10 cellular contexts compared by ENCODE assay signal in the genomic region with DNA sequence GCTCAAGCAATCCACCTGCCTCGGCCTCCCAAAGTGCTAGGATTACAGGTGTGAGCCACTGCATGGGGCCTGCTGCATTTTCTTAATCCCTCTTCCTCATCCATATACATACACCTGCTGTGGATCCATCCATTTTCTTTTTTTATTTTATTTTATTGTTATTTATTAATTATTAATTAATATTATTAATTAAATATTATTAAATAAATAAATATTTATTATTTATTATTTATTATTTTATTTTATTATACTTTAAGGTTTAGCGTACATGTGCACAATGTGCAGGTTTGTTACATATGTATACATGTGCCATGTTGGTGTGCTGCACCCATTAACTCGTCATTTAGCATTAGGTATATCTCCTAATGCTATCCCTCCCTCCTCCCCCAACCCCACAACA. TPM values are rescaled to one million over a fixed set of nuclear protein-coding genes. Genes with fewer than 3 reads are reported as not detected.
DNase-seq lines count a peak whose midpoint lies in the region; ATAC-seq, FAIRE-seq and TF ChIP-seq lines count a peak whose summit lies in the region.
"Not testable (repeated sequence)": the region's sequence is repeated elsewhere in the genome, so short reads cannot be mapped to it uniquely, and the experiment has no call there.
"Had no signal": no experiment of that assay in that cellular context is flagged by ENCODE, and none has a peak within 500 bp of the region (broad histone marks: within the 10 kb centered on the region; RNA-seq: fewer than 3 reads in every experiment).

No MANE protein-coding gene starts in this region.

- not testable (repeated sequence) for H3K36me3 Mint-ChIP-seq in WTC11

- POLR2A ChIA-PET in WTC11 (lab: Charles Lee); K562 (lab: Yijun Ruan, JAX): not testable (repeated sequence)

- not testable (repeated sequence) for H3K79me2 ChIP-seq in K562 (ENCODE audit: control insufficient read depth, insufficient read depth, low read length)

- not testable (repeated sequence) for BruUV-seq in K562 (replicated peaks; lab: Mats Ljungman, UMichigan)

- H3K4me1 ChIP-seq in K562 (replicated peaks in 1 of 2; ENCODE audit: control insufficient read depth in 2 of 2, insufficient read depth in 2 of 2, low read length in 2 of 2), result not testable (repeated sequence)

- not testable (repeated sequence) for H3K27me3 Mint-ChIP-seq in WTC11 (ENCODE audit: low read depth)

- H3K27ac ChIP-seq in K562 (ENCODE audit: extremely low read depth, low read depth, low read length), result not testable (repeated sequence)

- not testable (repeated sequence) for H3K36me3 ChIP-seq in K562 (ENCODE audit: control insufficient read depth, insufficient read depth, low read length)

- not testable (repeated sequence) for TF ChIP-seq RAD21 in K562 (CRISPR knock-in tag; conservative IDR thresholded peaks at IDR 0.05 in 1 of 2, IDR thresholded peaks at IDR 0.05 in 1 of 2)

- WGBS in K562 (ENCODE audit: insufficient coverage, low coverage, missing lambda C conversion rate), result 9% methylated on average over 2 of the region's 3 CpGs

- not testable (repeated sequence) for H3K9me3 ChIP-seq in K562 (replicated peaks; ENCODE audit: control insufficient read depth, insufficient read depth, low read depth, low read length)

- not testable (repeated sequence) for TF ChIP-seq EP300 in K562 (IDR thresholded peaks at IDR 0.05; ENCODE audit: low read length)

- CTCF ChIA-PET in WTC11 (lab: Charles Lee); K562 (lab: Yijun Ruan, JAX; ENCODE audit: low intra/inter-chr PET ratio): not testable (repeated sequence)

- TF ChIP-seq CTCF in WTC11 (IDR thresholded peaks at IDR 0.05); K562 (IDR thresholded peaks at IDR 0.05 in 2 of 3, conservative IDR thresholded peaks at IDR 0.05 in 1 of 3; ENCODE audit: insufficient read depth in 2 of 3, low read depth in 1 of 3, low read length in 3 of 3): not testable (repeated sequence)

- peaks cover 26% of the 10 kb centered on the region for H3K9me3 Mint-ChIP-seq in WTC11

- not testable (repeated sequence) for ATAC-seq in WTC11, K562

- H3K27ac Mint-ChIP-seq in WTC11, result not testable (repeated sequence)

- H3K9ac ChIP-seq in K562 (ENCODE audit: insufficient read depth in 1 of 2, low read depth in 2 of 2, low read length in 2 of 2), result not testable (repeated sequence)

- intact Hi-C loops in K562 (cut with micrococcal nuclease), result not testable (repeated sequence)

- not testable (repeated sequence) for H4K20me1 ChIP-seq in K562 (replicated peaks; ENCODE audit: control insufficient read depth, insufficient read depth, low read length)

- not testable (repeated sequence) for H3K27me3 ChIP-seq in K562 (ENCODE audit: control insufficient read depth in 2 of 2, insufficient read depth in 2 of 2, low read length in 2 of 2)

- peak; percentile 87 for FAIRE-seq in A204.1 (lab: Jason Lieb, UNC)
- not testable (repeated sequence) for FAIRE-seq in K562 (lab: Jason Lieb, UNC)

- in situ Hi-C loops in K562 (cut with MboI), result not testable (repeated sequence)

- H2AFZ ChIP-seq in K562 (ENCODE audit: low read depth, low read length), result not testable (repeated sequence)

- not testable (repeated sequence) for H3K9me1 ChIP-seq in K562 (ENCODE audit: control insufficient read depth, insufficient read depth, low read length)

- not testable (repeated sequence) for H3K4me1 Mint-ChIP-seq in WTC11

- TF ChIP-seq POLR2A in K562 (conservative IDR thresholded peaks at IDR 0.05), result not testable (repeated sequence)

- H3K4me3 ChIP-seq in K562, result not testable (repeated sequence)

- not testable (repeated sequence) for H3K4me3 Mint-ChIP-seq in WTC11

- not testable (repeated sequence) for DNase-seq in WTC11 (ENCODE audit: low spot score); K562 (ENCODE audit: extremely low read depth in 1 of 4, low spot score in 3 of 4)

- H3K4me2 ChIP-seq in K562 (ENCODE audit: insufficient read depth, low read length), result not testable (repeated sequence)

TF ChIP-seq in WTC11, 78 proteins besides CTCF, POLR2A, EP300 and RAD21:
- peak; percentile 100 for TF ChIP-seq HMGA2 (CRISPR knock-in tag; IDR thresholded peaks at IDR 0.05)

TF ChIP-seq in K562, 482 proteins besides CTCF, POLR2A, EP300 and RAD21:
- 0 out of 4 replicates have a peak, but pooled peaks of 1 of the 2 experiments have one; percentile 33 for TF ChIP-seq MCM7 (IDR thresholded peaks at IDR 0.05)
- peak; percentile 35 for TF ChIP-seq DACH1 (IDR thresholded peaks at IDR 0.05; ENCODE audit: partially characterized antibody)

RNA-seq across cellular contexts. Expression of a gene that starts 10.4 kb away (rescaled TPM):
- 0.30 to 0.31 TPM in 2 of 3 replicates, not detected in the other for total RNA-seq in WTC11 (2021)
- total RNA-seq in K562 (2011; cell fraction: chromatin; rRNA removed; ENCODE audit: low replicate concordance), result 0.86 TPM in 1 of 2 replicates, not detected in the other
- 0.26 and 0.33 TPM in 2 replicates for total RNA-seq in K562 (2011; cell fraction: nucleolus; rRNA removed)
- total RNA-seq in K562 (2011; cell fraction: nucleoplasm; rRNA removed), result not detected in 2 replicates
- total RNA-seq in K562 (2014; rRNA removed), result 0.24 TPM in 1 of 2 replicates, not detected in the other
- 0.16 TPM in 1 of 2 replicates, not detected in the other for total RNA-seq in K562 (2014; rRNA removed; fragmentation: Illumina TruSeq; extraction: Trizol)
- 0.22 TPM in 1 of 2 replicates, not detected in the other for total RNA-seq in K562 (2015; rRNA removed; fragmentation: Illumina TruSeq; extraction: Trizol)
- not detected in 2 replicates for total RNA-seq in K562 (2021)
- polyA plus RNA-seq in K562 (2011; rRNA removed), result 0.15 TPM in 1 of 2 replicates, not detected in the other
- polyA plus RNA-seq in K562 (2011; cell fraction: cytosol; rRNA removed), result 0.06 TPM in 1 of 2 replicates, not detected in the other
- 0.11 and 0.13 TPM in 2 replicates for polyA plus RNA-seq in K562 (2011; cell fraction: nucleus; rRNA removed)
- polyA plus RNA-seq in K562 (2012), result 0.21 and 0.43 TPM in 2 replicates
- polyA plus RNA-seq in K562 (2014; fragmentation: Illumina TruSeq; extraction: Trizol), result 0.09 and 0.15 TPM in 2 replicates
- polyA plus RNA-seq in K562 (2014; fragmentation: Nextera tagmentation; extraction: Ambion mirVana), result not detected
- not detected in 2 replicates for polyA plus RNA-seq in K562 (2014; rRNA removed)
- polyA minus RNA-seq in K562 (2011; rRNA and poly(A)+ RNA removed), result 0.33 TPM in 1 of 2 replicates, not detected in the other
- not detected in 2 replicates for polyA minus RNA-seq in K562 (2011; cell fraction: cytosol; rRNA and poly(A)+ RNA removed)
- 0.13 and 0.56 TPM in 2 replicates for polyA minus RNA-seq in K562 (2011; cell fraction: nucleus; rRNA and poly(A)+ RNA removed)
- total RNA-seq: A172, A673, Calu3 had no signal
- polyA plus RNA-seq: A549, AG04450, BJ, CD14-positive monocyte had no signal

RNA-seq across cellular contexts. Expression of a gene that starts 48.1 kb away (rescaled TPM):
- total RNA-seq in WTC11 (2021) (14.3 to 17.9 TPM (median 15.8 TPM) in 3 replicates), K562 (2014; rRNA removed) (7.7 and 8.2 TPM in 2 replicates), K562 (2014; rRNA removed; fragmentation: Illumina TruSeq; extraction: Trizol) (11.1 and 12.5 TPM in 2 replicates), K562 (2015; rRNA removed; fragmentation: Illumina TruSeq; extraction: Trizol) (11.2 and 11.9 TPM in 2 replicates), K562 (2021) (7.6 and 8.1 TPM in 2 replicates)
- 5.0 and 19.4 TPM in 2 replicates for total RNA-seq in K562 (2011; cell fraction: chromatin; rRNA removed; ENCODE audit: low replicate concordance)
- 2.3 and 5.0 TPM in 2 replicates for total RNA-seq in K562 (2011; cell fraction: nucleolus; rRNA removed)
- total RNA-seq in K562 (2011; cell fraction: nucleoplasm; rRNA removed), result 6.9 and 7.0 TPM in 2 replicates
- polyA plus RNA-seq in K562 (2011; rRNA removed) (1.6 and 8.8 TPM in 2 replicates), K562 (2014; fragmentation: Illumina TruSeq; extraction: Trizol) (9.8 and 11.7 TPM in 2 replicates), K562 (2014; fragmentation: Nextera tagmentation; extraction: Ambion mirVana) (10 to 100 TPM in 1 of 2 experiments, 1 to 10 TPM in 1; 4.4 to 11.9 TPM), K562 (2014; rRNA removed) (13.2 and 14.2 TPM in 2 replicates)
- polyA plus RNA-seq in K562 (2011; cell fraction: cytosol; rRNA removed), result 0.71 and 1.1 TPM in 2 replicates
- polyA plus RNA-seq in K562 (2011; cell fraction: nucleus; rRNA removed), result 5.1 and 17.1 TPM in 2 replicates
- polyA plus RNA-seq in K562 (2012), result 5.6 and 11.5 TPM in 2 replicates
- 2.0 and 4.9 TPM in 2 replicates for polyA minus RNA-seq in K562 (2011; rRNA and poly(A)+ RNA removed)
- polyA minus RNA-seq in K562 (2011; cell fraction: cytosol; rRNA and poly(A)+ RNA removed), result 1.3 TPM in 1 of 2 replicates, not detected in the other
- polyA minus RNA-seq in K562 (2011; cell fraction: nucleus; rRNA and poly(A)+ RNA removed), result 4.4 and 8.5 TPM in 2 replicates
